In genomic region chr4:24544208-24544607, GRCh38 we compare ENCODE assay signal across 1 cellular context.
A peak's percentile ranks its signal among the peaks of the same experiment; 100 is the strongest.
TF ChIP-seq lines count a peak whose summit lies in the region.

No MANE protein-coding gene starts in this region.

TF ChIP-seq in GM23338, 12 proteins besides CTCF, POLR2A, EP300 and RAD21:
- no peak for TF ChIP-seq ZNF462 (CRISPR knock-in tag; IDR thresholded peaks at IDR 0.05)
- TF ChIP-seq NANOG (IDR thresholded peaks at IDR 0.05; ENCODE audit: borderline replicate concordance): peak; percentile 38; the same call in 1 of the 2 replicates
